In the genomic region with DNA sequence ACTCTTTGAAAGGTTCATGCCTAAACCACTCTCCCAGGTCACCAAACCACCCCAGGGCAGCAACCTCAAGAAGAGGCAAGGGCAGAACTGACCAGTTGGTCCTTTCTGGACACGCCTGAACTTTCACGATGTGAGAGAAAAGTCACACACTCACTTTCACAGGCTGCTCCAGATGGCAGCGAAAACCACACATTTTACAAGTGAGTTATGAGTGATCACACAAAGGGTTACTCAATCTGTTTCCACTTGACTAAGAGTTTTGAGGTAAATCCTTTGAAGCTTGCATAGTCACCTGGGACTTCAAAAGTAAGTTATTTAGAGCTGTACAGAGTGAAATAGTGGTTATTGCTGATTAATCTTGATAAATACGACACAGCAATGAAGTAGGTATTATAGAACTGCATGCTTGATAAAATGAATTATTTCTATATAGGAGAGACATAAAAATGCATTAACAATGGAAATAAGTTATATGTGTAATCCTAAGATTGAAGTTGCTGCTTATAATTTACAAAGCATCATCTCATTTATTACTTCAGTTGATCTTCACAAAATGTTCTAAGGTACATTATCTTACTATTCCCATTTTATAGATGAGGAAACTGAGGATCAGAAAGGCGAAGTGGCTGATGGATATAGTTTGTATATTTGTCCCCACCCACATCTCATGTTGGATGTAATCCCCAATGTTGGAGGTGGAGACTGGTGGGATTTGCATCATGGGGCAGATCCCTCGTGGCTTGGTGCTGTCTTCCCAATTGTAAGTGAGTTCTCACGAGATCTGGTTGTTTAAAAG, we compare ENCODE assay signal across 11 cellular contexts.
DNase-seq lines count a peak whose midpoint lies in the region; ATAC-seq, FAIRE-seq and TF ChIP-seq lines count a peak whose summit lies in the region.
"Had no signal": no experiment of that assay in that cellular context is flagged by ENCODE, and none has a peak within 500 bp of the region (broad histone marks: within the 10 kb centered on the region; RNA-seq: fewer than 3 reads in every experiment).

No MANE protein-coding gene starts in this region.

- peak; percentile 37 for DNase-seq in activated T-cell treated with anti-CD3 and anti-CD28 coated beads, Interleukin-2, amount 50 U/mL, for 24 hours
- DNase-seq in activated T-cell treated with anti-CD3 and anti-CD28 coated beads for 4 hours (no peak), NCI-H1436 (lab: John Stamatoyannopoulos, UW) (no peak), D721Med (ENCODE audit: insufficient read length, low spot score) (no peak), endothelial cell (ENCODE audit: low spot score) (no peak)
- peak; percentile 59 for DNase-seq in Jurkat, Clone E6-1 (ENCODE audit: low read depth, low spot score)
- DNase-seq in stimulated activated effector memory CD8-positive, alpha-beta T cell treated with anti-CD3 and anti-CD28 coated beads, Interleukin-12 subunit alpha, Interleukin-12 subunit beta, amount 100 ng/mL, for 72 hours (ENCODE audit: low spot score in 2 of 2): peak in 1 of 2 donors; percentile 55

- TF ChIP-seq CTCF in D721Med (IDR thresholded peaks at IDR 0.05; ENCODE audit: insufficient read depth, missing control alignments) (no peak), endothelial cell (IDR thresholded peaks at IDR 0.05; ENCODE audit: unreplicated experiment) (no peak)

- peaks cover 5% of the 10 kb centered on the region for H3K9me3 Mint-ChIP-seq in activated T-cell treated with anti-CD3 and anti-CD28 coated beads, Interleukin-2, amount 50 U/mL, for 24 hours
- H3K9me3 Mint-ChIP-seq in stimulated activated effector memory CD8-positive, alpha-beta T cell treated with anti-CD3 and anti-CD28 coated beads, Interleukin-12 subunit alpha, Interleukin-12 subunit beta, amount 100 ng/mL, for 72 hours: no peaks in the 10 kb centered on the region
- no peaks in the 10 kb centered on the region for H3K9me3 Mint-ChIP-seq in endothelial cell (ENCODE audit: unreplicated experiment)

- no peak overlapping the region for H3K4me3 Mint-ChIP-seq in activated T-cell treated with anti-CD3 and anti-CD28 coated beads, Interleukin-2, amount 50 U/mL, for 24 hours
- no peak overlapping the region for H3K4me3 Mint-ChIP-seq in stimulated activated effector memory CD8-positive, alpha-beta T cell treated with anti-CD3 and anti-CD28 coated beads, Interleukin-12 subunit alpha, Interleukin-12 subunit beta, amount 100 ng/mL, for 72 hours
- no peak overlapping the region for H3K4me3 Mint-ChIP-seq in endothelial cell (ENCODE audit: unreplicated experiment)
- H3K4me3 Mint-ChIP-seq: mesothelial cell of epicardium had no signal

- ATAC-seq in HG02571 (IDR thresholded peaks at IDR 0.05; ENCODE audit: unreplicated experiment): peak; percentile 83
- peak; percentile 97 for ATAC-seq in stimulated activated effector memory CD8-positive, alpha-beta T cell treated with anti-CD3 and anti-CD28 coated beads, Interleukin-12 subunit alpha, Interleukin-12 subunit beta, amount 100 ng/mL, for 72 hours

- no peak overlapping the region for H3K27ac Mint-ChIP-seq in activated T-cell treated with anti-CD3 and anti-CD28 coated beads, Interleukin-2, amount 50 U/mL, for 24 hours
- H3K27ac Mint-ChIP-seq in stimulated activated effector memory CD8-positive, alpha-beta T cell treated with anti-CD3 and anti-CD28 coated beads, Interleukin-12 subunit alpha, Interleukin-12 subunit beta, amount 100 ng/mL, for 72 hours: no peak overlapping the region
- no peak overlapping the region for H3K27ac Mint-ChIP-seq in endothelial cell (ENCODE audit: unreplicated experiment)
- H3K27ac Mint-ChIP-seq: mesothelial cell of epicardium had no signal

- H3K27me3 Mint-ChIP-seq in activated T-cell treated with anti-CD3 and anti-CD28 coated beads, Interleukin-2, amount 50 U/mL, for 24 hours: peaks cover 6% of the 10 kb centered on the region
- H3K27me3 Mint-ChIP-seq in endothelial cell (ENCODE audit: unreplicated experiment): peaks cover 6% of the 10 kb centered on the region

- peaks cover 20% of the 10 kb centered on the region for H3K4me1 Mint-ChIP-seq in activated T-cell treated with anti-CD3 and anti-CD28 coated beads, Interleukin-2, amount 50 U/mL, for 24 hours (ENCODE audit: low read depth)
- H3K4me1 Mint-ChIP-seq in stimulated activated effector memory CD8-positive, alpha-beta T cell treated with anti-CD3 and anti-CD28 coated beads, Interleukin-12 subunit alpha, Interleukin-12 subunit beta, amount 100 ng/mL, for 72 hours: peaks cover 21% of the 10 kb centered on the region
- H3K4me1 Mint-ChIP-seq in endothelial cell (ENCODE audit: unreplicated experiment): peaks cover 39% of the 10 kb centered on the region

- no peaks in the 10 kb centered on the region for H3K36me3 Mint-ChIP-seq in activated T-cell treated with anti-CD3 and anti-CD28 coated beads, Interleukin-2, amount 50 U/mL, for 24 hours (ENCODE audit: low read depth)
- peaks cover under 1% of the 10 kb centered on the region for H3K36me3 Mint-ChIP-seq in stimulated activated effector memory CD8-positive, alpha-beta T cell treated with anti-CD3 and anti-CD28 coated beads, Interleukin-12 subunit alpha, Interleukin-12 subunit beta, amount 100 ng/mL, for 72 hours
- H3K36me3 Mint-ChIP-seq in endothelial cell (ENCODE audit: low read depth, unreplicated experiment): peaks cover 4% of the 10 kb centered on the region
- H3K36me3 Mint-ChIP-seq: mesothelial cell of epicardium had no signal

- no peak for FAIRE-seq in D721Med (lab: Jason Lieb, UNC)

- no peak overlapping the region for H3K4me3 ChIP-seq in Jurkat, Clone E6-1 (ENCODE audit: low read length)
- H3K4me3 ChIP-seq: BLaER1, esophagus muscularis mucosa had no signal

Comparison
In these comparisons a context has a peak if more than half of its experiments do, and no peak if none do; other contexts are left out.
1. DNase-seq: peak in activated T-cell treated with anti-CD3 and anti-CD28 coated beads, Interleukin-2, amount 50 U/mL, for 24 hours (single experiment) and Jurkat, Clone E6-1 (single experiment); none in activated T-cell treated with anti-CD3 and anti-CD28 coated beads for 4 hours (single experiment), NCI-H1436 (single experiment), D721Med (single experiment) and endothelial cell (single experiment).